ENCODE assay signal across 8 cellular contexts in the genomic region with DNA sequence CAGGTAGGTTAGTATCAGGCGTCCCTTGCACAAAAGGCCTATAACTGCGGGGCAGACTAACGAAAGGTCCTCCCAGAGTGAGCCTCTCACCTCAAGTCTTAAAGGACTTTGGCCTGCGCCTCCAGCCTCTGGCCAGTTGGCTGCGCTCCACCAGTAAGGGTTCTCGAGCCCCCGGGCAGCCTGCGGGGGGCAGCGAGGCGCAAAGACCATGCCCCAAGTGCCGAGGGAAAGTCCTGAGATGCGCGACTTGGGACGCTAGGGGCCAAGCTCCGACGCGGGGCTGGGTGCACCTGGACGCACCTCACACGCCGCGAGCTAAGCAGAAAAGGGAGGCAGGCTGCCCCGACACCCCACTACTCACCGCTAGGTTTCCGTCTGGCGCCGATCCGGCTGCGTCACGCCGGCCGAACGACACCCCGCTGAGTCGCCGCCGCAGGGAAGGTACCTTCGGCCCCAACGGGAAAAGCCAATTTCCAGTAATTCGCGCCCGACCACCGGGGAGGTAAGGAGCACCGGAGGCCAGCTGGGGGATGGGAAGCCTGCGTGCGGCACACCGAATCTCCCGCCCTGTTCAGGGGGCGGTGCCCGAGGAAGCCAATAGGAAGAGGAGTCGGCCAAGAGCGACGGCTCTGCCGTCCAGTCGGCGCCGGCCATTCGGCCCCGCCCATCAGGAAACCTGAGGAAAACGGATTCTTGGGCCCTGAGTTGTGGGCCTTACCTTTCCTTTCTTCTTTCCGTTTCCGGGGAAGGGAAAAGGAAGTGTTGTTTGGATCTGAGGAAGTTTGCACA. TPM values are rescaled to one million over a fixed set of nuclear protein-coding genes. Genes with fewer than 3 reads are reported as not detected.
DNase-seq lines count a peak whose midpoint lies in the region; ATAC-seq, FAIRE-seq and TF ChIP-seq lines count a peak whose summit lies in the region.

A gene (minus strand): TSS at position 532 of the 789 bp plus-strand sequence. CDS start 5,537 bp downstream, outside the sequence.

- no peak for FAIRE-seq in A549 (lab: Jason Lieb, UNC)
- peak; percentile 75 for FAIRE-seq in TTC549 (lab: Jason Lieb, UNC)

- intact Hi-C loops in sigmoid colon (cut with DNase I): loop anchor here (2.0 to 10.0 kb wide), 4 partner anchors 101 to 271 kb away; a partner anchor contains a TSS

- H3K36me3 Mint-ChIP-seq in brain: peaks cover 4% of the 10 kb centered on the region

- H3K4me1 ChIP-seq in A549 (peaks cover 41% of the 10 kb centered on the region), sigmoid colon (peaks cover 0 to 28% (median 16%) of the 10 kb centered on the region in 4 donors)

- peak within 1 kb of the TSS; percentile 73 for H3K4me3 ChIP-seq in A549
- peak within 1 kb of the TSS; percentile 71 to 98 (median 91) for H3K4me3 ChIP-seq in sigmoid colon

- H3K9me3 Mint-ChIP-seq in brain: no peaks in the 10 kb centered on the region

- peak in 1 of 2 experiments; percentile 10; a peak in 1 of 5 replicates for TF ChIP-seq EP300 in A549 (IDR thresholded peaks at IDR 0.05)
- TF ChIP-seq EP300 in sigmoid colon (IDR thresholded peaks at IDR 0.05): no peak

- peak; percentile 90 to 96 for DNase-seq in A549 (ENCODE audit: low read depth in 1 of 2, low spot score in 1 of 2)
- peak; percentile 81 for DNase-seq in NCI-H2107 treated with DMSO at 0.1 percent for 48 hours (lab: John Stamatoyannopoulos, UW; ENCODE audit: unreplicated experiment)
- DNase-seq in iPS DF 4.7 (ENCODE audit: extremely low read depth, low spot score): peak; percentile 88
- peak; percentile 97 for DNase-seq in sigmoid colon

- H3K27me3 ChIP-seq in sigmoid colon: no peaks in the 10 kb centered on the region

- TF ChIP-seq CTCF in A549 (IDR thresholded peaks at IDR 0.05) (peak; percentile 62), brain (conservative IDR thresholded peaks at IDR 0.05) (peak; percentile 78 to 90), sigmoid colon (IDR thresholded peaks at IDR 0.05) (peak; percentile 61 to 78 (median 70))

- ATAC-seq in A549 (peak; percentile 97 to 98), HG03066 (IDR thresholded peaks at IDR 0.05; ENCODE audit: low read depth, unreplicated experiment) (peak; percentile 89)

- H3K36me3 ChIP-seq in sigmoid colon: no peaks in the 10 kb centered on the region

- CTCF ChIA-PET in A549 (lab: Yijun Ruan, JAX): interaction anchor here (0.6 to 4.0 kb wide), 31 partner anchors 7 to 269 kb away, joined by 3 to 30 read pairs (median 4); no protein-coding TSS in a partner anchor

- POLR2A ChIA-PET in A549 (lab: Yijun Ruan, JAX): interaction anchor here (0.8 to 2.0 kb wide), 9 partner anchors 11 to 269 kb away, joined by 3 to 15 read pairs (median 5); a partner anchor contains a TSS

- H3K4me2 ChIP-seq in A549: peak within 1 kb of the TSS; percentile 82

- peak; percentile 41 to 53; a peak in 4 of 5 replicates for TF ChIP-seq RAD21 in A549 (conservative IDR thresholded peaks at IDR 0.05 in 1 of 2, IDR thresholded peaks at IDR 0.05 in 1 of 2)

- TF ChIP-seq POLR2A in A549 (IDR thresholded peaks at IDR 0.05; ENCODE audit: low read length) (peak; percentile 47), GM18526 (IDR thresholded peaks at IDR 0.05; ENCODE audit: extremely low read depth, insufficient read length) (peak; percentile 52), sigmoid colon (IDR thresholded peaks at IDR 0.05) (no peak)

- under 1% methylated on average over 43 of the region's 61 CpGs for whole genome bisulfite sequencing in A549 (ENCODE audit: missing lambda C conversion rate)
- WGBS in sigmoid colon, 2 donors: 0% methylated on average over 61 of the region's 61 CpGs

- peak within 1 kb of the TSS; percentile 91 to 100 (median 92) for H3K4me3 Mint-ChIP-seq in brain

- peaks cover 66% of the 10 kb centered on the region for H3K4me1 Mint-ChIP-seq in brain

- H3K9me3 ChIP-seq in A549: no peaks in the 10 kb centered on the region
- no peaks in the 10 kb centered on the region for H3K9me3 ChIP-seq in sigmoid colon

- peaks cover 7% of the 10 kb centered on the region for H3K27me3 Mint-ChIP-seq in brain

- H3K27ac ChIP-seq in A549 (peak within 1 kb of the TSS; percentile 94 to 96), sigmoid colon (peak within 1 kb of the TSS; percentile 84 to 96 (median 90))

- H3K27ac Mint-ChIP-seq in brain: peak within 1 kb of the TSS; percentile 84 to 99 (median 96)

TF ChIP-seq in A549, 52 proteins besides CTCF, POLR2A, EP300 and RAD21:
- TF ChIP-seq ESRRA (IDR thresholded peaks at IDR 0.05; ENCODE audit: borderline replicate concordance, low read length) (0 out of 2 replicates have a peak, but pooled peaks have one; percentile 47), PHF8 (IDR thresholded peaks at IDR 0.05; ENCODE audit: borderline replicate concordance, low read depth) (peak; percentile 40; the same call in 1 of the 2 replicates), CBX8 (IDR thresholded peaks at IDR 0.05) (no peak), BHLHE40 (IDR thresholded peaks at IDR 0.05; ENCODE audit: low read depth, low read length) (no peak), CHD2 (IDR thresholded peaks at IDR 0.05; ENCODE audit: low read length, partially characterized antibody) (peak; percentile 34), JUN (IDR thresholded peaks at IDR 0.05) (peak in 1 of 2 experiments; percentile 83; a peak in 2 of 5 replicates), HDAC2 (IDR thresholded peaks at IDR 0.05) (no peak), MYC (IDR thresholded peaks at IDR 0.05; ENCODE audit: borderline replicate concordance, low read length) (peak; percentile 21), EHMT2 (IDR thresholded peaks at IDR 0.05; ENCODE audit: low read depth) (peak; percentile 78), SMC3 (IDR thresholded peaks at IDR 0.05) (peak; percentile 63; the same call in 2 of the 3 replicates)
- TF ChIP-seq, protein P1, sequence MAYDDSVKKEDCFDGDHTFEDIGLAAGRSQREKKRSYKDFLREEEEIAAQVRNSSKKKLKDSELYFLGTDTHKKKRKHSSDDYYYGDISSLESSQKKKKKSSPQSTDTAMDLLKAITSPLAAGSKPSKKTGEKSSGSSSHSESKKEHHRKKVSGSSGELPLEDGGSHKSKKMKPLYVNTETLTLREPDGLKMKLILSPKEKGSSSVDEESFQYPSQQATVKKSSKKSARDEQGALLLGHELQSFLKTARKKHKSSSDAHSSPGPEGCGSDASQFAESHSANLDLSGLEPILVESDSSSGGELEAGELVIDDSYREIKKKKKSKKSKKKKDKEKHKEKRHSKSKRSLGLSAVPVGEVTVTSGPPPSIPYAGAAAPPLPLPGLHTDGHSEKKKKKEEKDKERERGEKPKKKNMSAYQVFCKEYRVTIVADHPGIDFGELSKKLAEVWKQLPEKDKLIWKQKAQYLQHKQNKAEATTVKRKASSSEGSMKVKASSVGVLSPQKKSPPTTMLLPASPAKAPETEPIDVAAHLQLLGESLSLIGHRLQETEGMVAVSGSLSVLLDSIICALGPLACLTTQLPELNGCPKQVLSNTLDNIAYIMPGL (CRISPR knock-in tag; IDR thresholded peaks at IDR 0.05; ENCODE audit: borderline replicate concordance): peak; percentile 95
- TF ChIP-seq, protein P2, sequence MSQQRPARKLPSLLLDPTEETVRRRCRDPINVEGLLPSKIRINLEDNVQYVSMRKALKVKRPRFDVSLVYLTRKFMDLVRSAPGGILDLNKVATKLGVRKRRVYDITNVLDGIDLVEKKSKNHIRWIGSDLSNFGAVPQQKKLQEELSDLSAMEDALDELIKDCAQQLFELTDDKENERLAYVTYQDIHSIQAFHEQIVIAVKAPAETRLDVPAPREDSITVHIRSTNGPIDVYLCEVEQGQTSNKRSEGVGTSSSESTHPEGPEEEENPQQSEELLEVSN (IDR thresholded peaks at IDR 0.05; ENCODE audit: borderline replicate concordance, low read depth): peak; percentile 88
- TF ChIP-seq, protein P3, sequence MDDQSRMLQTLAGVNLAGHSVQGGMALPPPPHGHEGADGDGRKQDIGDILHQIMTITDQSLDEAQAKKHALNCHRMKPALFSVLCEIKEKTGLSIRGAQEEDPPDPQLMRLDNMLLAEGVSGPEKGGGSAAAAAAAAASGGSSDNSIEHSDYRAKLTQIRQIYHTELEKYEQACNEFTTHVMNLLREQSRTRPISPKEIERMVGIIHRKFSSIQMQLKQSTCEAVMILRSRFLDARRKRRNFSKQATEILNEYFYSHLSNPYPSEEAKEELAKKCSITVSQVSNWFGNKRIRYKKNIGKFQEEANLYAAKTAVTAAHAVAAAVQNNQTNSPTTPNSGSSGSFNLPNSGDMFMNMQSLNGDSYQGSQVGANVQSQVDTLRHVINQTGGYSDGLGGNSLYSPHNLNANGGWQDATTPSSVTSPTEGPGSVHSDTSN (IDR thresholded peaks at IDR 0.05): peak; percentile 98
- TF ChIP-seq, protein P4, sequence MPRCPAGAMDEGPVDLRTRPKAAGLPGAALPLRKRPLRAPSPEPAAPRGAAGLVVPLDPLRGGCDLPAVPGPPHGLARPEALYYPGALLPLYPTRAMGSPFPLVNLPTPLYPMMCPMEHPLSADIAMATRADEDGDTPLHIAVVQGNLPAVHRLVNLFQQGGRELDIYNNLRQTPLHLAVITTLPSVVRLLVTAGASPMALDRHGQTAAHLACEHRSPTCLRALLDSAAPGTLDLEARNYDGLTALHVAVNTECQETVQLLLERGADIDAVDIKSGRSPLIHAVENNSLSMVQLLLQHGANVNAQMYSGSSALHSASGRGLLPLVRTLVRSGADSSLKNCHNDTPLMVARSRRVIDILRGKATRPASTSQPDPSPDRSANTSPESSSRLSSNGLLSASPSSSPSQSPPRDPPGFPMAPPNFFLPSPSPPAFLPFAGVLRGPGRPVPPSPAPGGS (IDR thresholded peaks at IDR 0.05): peak; percentile 39; the same call in 1 of the 3 replicates
- TF ChIP-seq, protein P5, sequence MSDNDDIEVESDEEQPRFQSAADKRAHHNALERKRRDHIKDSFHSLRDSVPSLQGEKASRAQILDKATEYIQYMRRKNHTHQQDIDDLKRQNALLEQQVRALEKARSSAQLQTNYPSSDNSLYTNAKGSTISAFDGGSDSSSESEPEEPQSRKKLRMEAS (IDR thresholded peaks at IDR 0.05): peak; percentile 87; the same call in 1 of the 2 replicates
TF ChIP-seq in A549: peak in this region for 12.

RNA-seq across cellular contexts. Expression of the gene that starts here (rescaled TPM):
- polyA plus RNA-seq in A549 (2011; rRNA removed) (20.9 and 23.3 TPM in 2 replicates), A549 (2017; fragmentation: RNase III; extraction: RNeasy Plus Mini Kit Qiagen cat#74134 plus additional on column Dnase treatment) (20.7 to 24.5 TPM (median 22.9 TPM) in 3 replicates), brain (ENCODE audit: insufficient read depth, low read depth, low replicate concordance) (5.8 TPM), sigmoid colon (10 to 100 TPM in 1 of 3 donors, 1 to 10 TPM in 2; 3.6 to 12.9 (median 5.8) TPM)
- polyA plus RNA-seq in A549 (2012; cell fraction: cytosol; rRNA removed): 3.5 and 4.1 TPM in 2 replicates
- 3.7 and 6.4 TPM in 2 replicates for polyA plus RNA-seq in A549 (2012; cell fraction: nucleus; rRNA removed)
- 8.7 and 9.1 TPM in 2 replicates for polyA minus RNA-seq in A549 (2011; rRNA and poly(A)+ RNA removed)
- 10 to 100 TPM; 12.9 to 19.3 (median 15.7) TPM for total RNA-seq in sigmoid colon

Comparison
In these comparisons a context has a peak if more than half of its experiments do, and no peak if none do; other contexts are left out.
1. Peak in every context shown above with its lines: DNase-seq, ATAC-seq, H3K4me3 ChIP-seq and H3K27ac ChIP-seq.
2. POLR2A ChIP-seq: peak in A549 (single experiment) and GM18526 (single experiment); none in sigmoid colon (0 of 2).